8 cellular contexts compared by ENCODE assay signal in genomic region chr11:86067230-86068137, GRCh38. TPM values are rescaled to one million over a fixed set of nuclear protein-coding genes. Genes with fewer than 3 reads are reported as not detected.
DNase-seq lines count a peak whose midpoint lies in the region; ATAC-seq and TF ChIP-seq lines count a peak whose summit lies in the region.

No MANE protein-coding gene starts in this region.

- H3K9ac ChIP-seq in iPS-20b (ENCODE audit: low read depth, low read length), result peak overlapping the region; percentile 90

- WGBS in spleen, 5 donors, result 0 to 1% (median 1%) methylated on average over 13 to 14 of the region's 14 CpGs

- peak overlapping the region; percentile 96 for H3K4me3 Mint-ChIP-seq in activated naive CD8-positive, alpha-beta T cell

- no peaks in the 10 kb centered on the region for H3K27me3 Mint-ChIP-seq in activated naive CD8-positive, alpha-beta T cell

- no peak for ATAC-seq in GM21515 (IDR thresholded peaks at IDR 0.05; ENCODE audit: unreplicated experiment)

- peak; percentile 17 for DNase-seq in ELF-1 (ENCODE audit: low read depth, low spot score)
- DNase-seq in M059J (ENCODE audit: low read depth), result peak; percentile 43
- no peak for DNase-seq in spleen
- no peak for DNase-seq in 8988T
- DNase-seq in retina, result no peak

- H3K9me3 ChIP-seq in iPS-20b (ENCODE audit: insufficient read depth, low read depth, low read length) (no peaks in the 10 kb centered on the region), spleen (no peaks in the 10 kb centered on the region)

- no peaks in the 10 kb centered on the region for H3K36me3 ChIP-seq in iPS-20b (ENCODE audit: insufficient read depth, low read depth, low read length)
- H3K36me3 ChIP-seq in spleen, result no peaks in the 10 kb centered on the region

- no peaks in the 10 kb centered on the region for H3K9me3 Mint-ChIP-seq in activated naive CD8-positive, alpha-beta T cell (ENCODE audit: low read depth)

- H3K27me3 ChIP-seq in iPS-20b (ENCODE audit: insufficient read depth, low read length) (no peaks in the 10 kb centered on the region), spleen (replicated peaks in 1 of 7) (no peaks in the 10 kb centered on the region)

- H3K4me1 ChIP-seq in iPS-20b (ENCODE audit: insufficient read depth, low read length) (peaks cover 28% of the 10 kb centered on the region), spleen (peaks cover 29 to 65% (median 49%) of the 10 kb centered on the region in 6 donors)

- H3K27ac Mint-ChIP-seq in activated naive CD8-positive, alpha-beta T cell, result peak overlapping the region; percentile 99

- H3K4me3 ChIP-seq in iPS-20b (ENCODE audit: low read length) (peak overlapping the region; percentile 92), spleen (peak overlapping the region; percentile 77 to 96 (median 92))

- intact Hi-C loops in spleen (cut with DNase I; ENCODE audit: low total_unique reads), result no loop called here

- peaks cover 51% of the 10 kb centered on the region for H3K4me1 Mint-ChIP-seq in activated naive CD8-positive, alpha-beta T cell (ENCODE audit: low read depth)

- TF ChIP-seq CTCF in spleen (IDR thresholded peaks at IDR 0.05 in 8 of 11, conservative IDR thresholded peaks at IDR 0.05 in 3 of 11), result no peak

- no peaks in the 10 kb centered on the region for H3K36me3 Mint-ChIP-seq in activated naive CD8-positive, alpha-beta T cell

- no peak for TF ChIP-seq POLR2A in spleen (IDR thresholded peaks at IDR 0.05)

- H3K27ac ChIP-seq in iPS-20b (ENCODE audit: low read length) (peak overlapping the region; percentile 6), spleen (peak overlapping the region; percentile 91 to 99 (median 98))

RNA-seq across cellular contexts. Expression of gene PICALM, which starts 1.4 kb away (rescaled TPM):
- 206 and 341 TPM in 2 replicates for total RNA-seq in M059J (2014; rRNA removed; shearing (Covaris generic))
- total RNA-seq in spleen, result 100 to 1,000 TPM; 220 to 500 (median 354) TPM
- 10 to 100 TPM; 42.9 to 76.8 (median 55.3) TPM for polyA plus RNA-seq in spleen

Comparison
In these comparisons a context has a peak if more than half of its experiments do, and no peak if none do; other contexts are left out.
1. DNase-seq: peak in ELF-1 (single experiment) and M059J (single experiment); none in spleen (single experiment), 8988T (single experiment) and retina (single experiment).